ENCODE assay signal across 16 cellular contexts in the genomic region with DNA sequence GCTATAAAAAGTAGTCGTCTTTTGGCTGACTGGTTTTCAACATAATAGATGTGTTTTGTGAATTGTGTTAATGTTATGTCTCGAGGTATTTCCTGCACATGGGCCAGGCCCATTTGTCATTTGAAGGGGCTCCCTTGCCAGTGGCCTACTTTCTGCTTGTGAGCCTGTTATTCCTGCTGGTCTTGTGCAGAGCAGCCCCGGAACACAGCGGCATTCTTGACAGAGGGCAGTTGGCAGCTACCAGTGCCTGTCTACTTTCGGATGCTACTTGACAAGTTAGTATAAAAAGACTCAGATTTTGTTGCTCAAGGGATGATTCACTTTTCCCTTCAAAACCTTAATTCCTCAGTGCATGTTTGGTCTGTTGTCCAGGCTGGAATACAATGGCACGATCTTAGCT. TPM values are rescaled to one million over a fixed set of nuclear protein-coding genes. Genes with fewer than 3 reads are reported as not detected.
DNase-seq lines count a peak whose midpoint lies in the region; ATAC-seq and TF ChIP-seq lines count a peak whose summit lies in the region.
"Had no signal": no experiment of that assay in that cellular context is flagged by ENCODE, and none has a peak within 500 bp of the region (broad histone marks: within the 10 kb centered on the region; RNA-seq: fewer than 3 reads in every experiment).

No MANE protein-coding gene starts in this region.

- H3K27me3 Mint-ChIP-seq in type B pancreatic cell = peaks cover 46% of the 10 kb centered on the region

- H3K27ac Mint-ChIP-seq in type B pancreatic cell = no peak overlapping the region
- H3K27ac Mint-ChIP-seq: activated CD8-positive, alpha-beta T cell treated with anti-CD3 and anti-CD28 coated beads, Interleukin-2, amount 10 ng/mL, durations not matched to agents 7 days and 5 days; HFFc6; T-helper 2 cell treated with Interferon-gamma antibody and Interleukin-4, amounts not matched to agents 5 μg/mL and 100 μg/mL, for 36 hours had no signal

- DNase-seq in AG20443 (ENCODE audit: low spot score) = peak; percentile 58
- peak; percentile 34 for DNase-seq in astrocyte of the hippocampus (ENCODE audit: low read depth, low spot score)
- DNase-seq in foreskin fibroblast = peak; percentile 14 to 32
- DNase-seq in pons (ENCODE audit: low spot score) = peak; percentile 22
- no peak for DNase-seq in NCI-H526 (lab: John Stamatoyannopoulos, UW)
- DNase-seq in midbrain (lab: John Stamatoyannopoulos, UW) = no peak
- no peak for DNase-seq in type B pancreatic cell (ENCODE audit: extremely low spot score, unreplicated experiment)
- DNase-seq: ACHN; activated CD8-positive, alpha-beta T cell treated with anti-CD3 and anti-CD28 coated beads, Interleukin-2, amount 10 ng/mL, durations not matched to agents 7 days and 5 days; activated gamma-delta T cell treated with Interleukin-2 at 50 U/mL for 16 hours; dermis blood vessel endothelial cell; HFFc6; NCI-H1048 had no signal

- H3K4me3 ChIP-seq in foreskin fibroblast (ENCODE audit: low read depth in 1 of 2, low read length in 2 of 2) = no peak overlapping the region
- H3K4me3 ChIP-seq: lung had no signal

- no peak for TF ChIP-seq CTCF in foreskin fibroblast (IDR thresholded peaks at IDR 0.05; ENCODE audit: low read depth, low read length)
- TF ChIP-seq CTCF in type B pancreatic cell (conservative IDR thresholded peaks at IDR 0.05) = no peak

- H3K4me1 Mint-ChIP-seq in type B pancreatic cell (ENCODE audit: unreplicated experiment) = peaks cover 38% of the 10 kb centered on the region

- no peak overlapping the region for H3K4me3 Mint-ChIP-seq in type B pancreatic cell
- H3K4me3 Mint-ChIP-seq: activated CD8-positive, alpha-beta T cell treated with anti-CD3 and anti-CD28 coated beads, Interleukin-2, amount 10 ng/mL, durations not matched to agents 7 days and 5 days; HFFc6; T-helper 2 cell treated with Interferon-gamma antibody and Interleukin-4, amounts not matched to agents 5 μg/mL and 100 μg/mL, for 36 hours had no signal

- H3K36me3 Mint-ChIP-seq in type B pancreatic cell = no peaks in the 10 kb centered on the region

- H3K9me3 Mint-ChIP-seq in type B pancreatic cell = no peaks in the 10 kb centered on the region
- H3K9me3 Mint-ChIP-seq: HFFc6; T-helper 2 cell treated with Interferon-gamma antibody and Interleukin-4, amounts not matched to agents 5 μg/mL and 100 μg/mL, for 36 hours had no signal

- no peak for ATAC-seq in HG03342 (IDR thresholded peaks at IDR 0.05; ENCODE audit: unreplicated experiment)
- ATAC-seq: activated CD8-positive, alpha-beta T cell treated with anti-CD3 and anti-CD28 coated beads, Interleukin-2, amount 10 ng/mL, durations not matched to agents 7 days and 5 days had no signal

RNA-seq across cellular contexts. Expression of a gene that starts 28.5 kb away (rescaled TPM):
- 32.4 and 32.9 TPM in 2 replicates for total RNA-seq in type B pancreatic cell (ENCODE audit: low replicate concordance)

Comparison
In these comparisons a context has a peak if more than half of its experiments do, and no peak if none do; other contexts are left out.
1. DNase-seq: peak in AG20443 (single experiment), astrocyte of the hippocampus (single experiment), foreskin fibroblast (2 of 2) and pons (single experiment); none in NCI-H526 (0 of 2), midbrain (single experiment) and type B pancreatic cell (single experiment).